Comparison of ENCODE assay signal across 31 cellular contexts in genomic region chr2:38540580-38541290, GRCh38.
DNase-seq lines count a peak whose midpoint lies in the region; ATAC-seq and TF ChIP-seq lines count a peak whose summit lies in the region.
"Had no signal": no experiment of that assay in that cellular context is flagged by ENCODE, and none has a peak within 500 bp of the region (broad histone marks: within the 10 kb centered on the region; RNA-seq: fewer than 3 reads in every experiment).

No MANE protein-coding gene starts in this region.

- H3K27ac ChIP-seq in SK-N-MC, result 0 out of 2 replicates have a peak overlapping the region, but pooled peaks have one; percentile 6
- H3K27ac ChIP-seq in testis, result no peak overlapping the region
- no peak overlapping the region for H3K27ac ChIP-seq in WERI-Rb-1
- H3K27ac ChIP-seq: ascending aorta, C4-2B, GM23248, heart left ventricle, left ventricle myocardium inferior, SJSA1, upper lobe of right lung had no signal

- H3K4me3 ChIP-seq in SK-N-MC (no peak overlapping the region), testis (no peak overlapping the region), WERI-Rb-1 (ENCODE audit: low read depth, low read length) (no peak overlapping the region)
- H3K4me3 ChIP-seq: ascending aorta, GM23248, heart left ventricle, left ventricle myocardium inferior, SJSA1, upper lobe of right lung had no signal

- no peaks in the 10 kb centered on the region for H3K27me3 ChIP-seq in testis
- no peaks in the 10 kb centered on the region for H3K27me3 ChIP-seq in WERI-Rb-1 (ENCODE audit: insufficient read depth, low read depth, severe bottlenecking)
- H3K27me3 ChIP-seq: ascending aorta, heart left ventricle, SJSA1, upper lobe of right lung had no signal

- H3K4me1 ChIP-seq in testis, result peaks cover 21% of the 10 kb centered on the region

- H3K9me3 ChIP-seq in SK-N-MC (ENCODE audit: low read depth, low read length) (no peaks in the 10 kb centered on the region), testis (no peaks in the 10 kb centered on the region), WERI-Rb-1 (ENCODE audit: severe bottlenecking) (no peaks in the 10 kb centered on the region)
- H3K9me3 ChIP-seq: ascending aorta, Caco-2, heart left ventricle, left ventricle myocardium inferior, SJSA1, upper lobe of right lung had no signal

- intact Hi-C loops in left colon (cut with DNase I, micrococcal nuclease), result no loop called here
- intact Hi-C loops in testis (cut with DNase I; ENCODE audit: low total_unique reads), result no loop called here

- peak; percentile 61 for ATAC-seq in left colon
- ATAC-seq: activated CD4-positive, CD25-positive, alpha-beta regulatory T cell treated with anti-CD3 and anti-CD28 coated beads, Interleukin-2, amount 50 U/mL, for 24 hours; heart left ventricle; naive thymus-derived CD8-positive, alpha-beta T cell; stimulated activated memory B cell treated with anti-CD40 and anti-IgM and Interleukin-4, amounts not matched to agents 10 μg/mL and 1 μg/mL and 100 μg/mL, for 72 hours; upper lobe of right lung had no signal

- 49 to 60% methylated on average over 5 of the region's 5 CpGs for WGBS in testis, 2 donors

- DNase-seq in NCI-H2171 (lab: John Stamatoyannopoulos, UW), result peak; percentile 68
- no peak for DNase-seq in NCI-H2171 treated with DMSO at 0.1 percent for 48 hours (lab: John Stamatoyannopoulos, UW)
- DNase-seq in SK-N-MC (ENCODE audit: low read depth, low spot score), result no peak
- peak; percentile 63 to 70 for DNase-seq in left colon
- DNase-seq in testis, result peak; percentile 73
- no peak for DNase-seq in NCI-H1105 treated with DMSO at 0.1 percent for 48 hours (lab: John Stamatoyannopoulos, UW)
- DNase-seq in WERI-Rb-1, result no peak
- DNase-seq in GM13976 (ENCODE audit: low spot score), result no peak
- DNase-seq: 8988T; activated CD4-positive, alpha-beta T cell treated with anti-CD3 and anti-CD28 coated beads, Interleukin-2, amount 50 U/mL, for 48 hours; activated T-cell treated with anti-CD3 and anti-CD28 coated beads, Interleukin-2, amount 50 U/mL, for 48 hours; Caco-2; DMS79; erythroblast; GDM1; GM23248; heart left ventricle; islet precursor cell; left ventricle myocardium inferior; naive thymus-derived CD8-positive, alpha-beta T cell; NCI-H1105; NCI-H2029; NCI-H2227 treated with DMSO at 0.1 percent for 48 hours; NCI-H748 treated with DMSO at 0.1 percent for 48 hours; occipital lobe; upper lobe of right lung had no signal

- TF ChIP-seq CTCF in testis (IDR thresholded peaks at IDR 0.05), result no peak
- no peak for TF ChIP-seq CTCF in WERI-Rb-1 (IDR thresholded peaks at IDR 0.05; ENCODE audit: low read depth, low read length)
- no peak for TF ChIP-seq CTCF in GM13976 (IDR thresholded peaks at IDR 0.05; ENCODE audit: borderline replicate concordance, control extremely low read depth, extremely low read depth, insufficient read depth, missing control alignments)

- in situ Hi-C loops in GM13976 (cut with MboI; ENCODE audit: low sequenced_read_pairs, unreplicated experiment), result no loop called here

- H3K36me3 ChIP-seq in SK-N-MC (ENCODE audit: insufficient read depth, low read length), result no peaks in the 10 kb centered on the region
- no peaks in the 10 kb centered on the region for H3K36me3 ChIP-seq in testis (ENCODE audit: low read depth, missing control alignments)
- H3K36me3 ChIP-seq in WERI-Rb-1, result no peaks in the 10 kb centered on the region
- H3K36me3 ChIP-seq: ascending aorta, heart left ventricle, left ventricle myocardium inferior, SJSA1, upper lobe of right lung had no signal

- no peak for TF ChIP-seq POLR2A in testis (IDR thresholded peaks at IDR 0.05)

- H3K9ac ChIP-seq in SK-N-MC (ENCODE audit: insufficient read length), result no peak overlapping the region
- H3K9ac ChIP-seq: GM23248 had no signal

Comparison
In these comparisons a context has a peak if more than half of its experiments do, and no peak if none do; other contexts are left out.
1. DNase-seq: peak in NCI-H2171 (single experiment), left colon (2 of 2) and testis (single experiment); none in NCI-H2171 treated with DMSO at 0.1 percent for 48 hours (single experiment), SK-N-MC (single experiment), NCI-H1105 treated with DMSO at 0.1 percent for 48 hours (single experiment), WERI-Rb-1 (single experiment) and GM13976 (single experiment).